16 cellular contexts compared by ENCODE assay signal in the genomic region with DNA sequence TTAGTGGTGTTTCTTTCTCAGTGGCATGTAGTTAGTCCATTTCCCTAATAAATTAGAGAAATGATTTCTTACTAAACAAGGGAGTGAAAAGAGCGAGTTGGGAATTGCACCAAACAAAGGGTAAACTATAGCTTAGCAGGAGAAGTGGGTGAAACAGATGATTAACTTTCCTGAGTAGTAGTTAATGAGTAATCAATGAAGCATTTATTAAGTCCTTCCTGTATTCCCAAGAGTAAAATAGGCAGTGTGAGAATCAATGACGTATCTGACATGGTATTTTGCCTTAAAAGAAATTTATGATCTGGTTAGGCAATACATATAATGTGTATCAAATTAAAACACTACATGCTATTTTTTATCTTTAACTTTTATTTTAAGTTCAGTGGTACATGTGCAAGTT.
"Had no signal": no experiment of that assay in that cellular context is flagged by ENCODE, and none has a peak within 500 bp of the region (broad histone marks: within the 10 kb centered on the region; RNA-seq: fewer than 3 reads in every experiment).

No MANE protein-coding gene starts in this region.

- H3K4me3 ChIP-seq: gastrocnemius medialis, prostate gland, spleen, upper lobe of right lung had no signal

- H3K27ac Mint-ChIP-seq: activated CD4-positive, alpha-beta memory T cell treated with anti-CD3 and anti-CD28 coated beads for 36 hours; activated naive CD8-positive, alpha-beta T cell; activated T-helper 1 cell treated with anti-CD3 and anti-CD28 coated beads, Interleukin-12 subunit alpha, Interleukin-12 subunit beta, Interleukin-2, Interleukin-4 antibody, amounts not matched to agents 30 ng/mL and 10 ng/mL and 1 ng/mL, durations not matched to agents 14 hours and 24 hours and 36 hours; dendritic cell treated with granulocyte-macrophage colony-stimulating factor and Interleukin-4, amounts not matched to agents 40 ng/mL and 50 ng/mL, for 4 days; naive thymus-derived CD4-positive, alpha-beta T cell; stimulated activated naive B cell treated with anti-CD40 and anti-IgM and Interleukin-4, amounts not matched to agents 10 μg/mL and 1 μg/mL and 100 μg/mL, for 72 hours had no signal

- H3K27ac ChIP-seq: gastrocnemius medialis, prostate gland, spleen, upper lobe of right lung, WERI-Rb-1 had no signal

- H3K4me1 ChIP-seq: gastrocnemius medialis, spleen, upper lobe of right lung had no signal

- H3K36me3 Mint-ChIP-seq: activated CD4-positive, alpha-beta memory T cell treated with anti-CD3 and anti-CD28 coated beads for 36 hours; activated naive CD8-positive, alpha-beta T cell; stimulated activated naive B cell treated with anti-CD40 and anti-IgM and Interleukin-4, amounts not matched to agents 10 μg/mL and 1 μg/mL and 100 μg/mL, for 72 hours had no signal

- DNase-seq: activated CD4-positive, alpha-beta memory T cell treated with anti-CD3 and anti-CD28 coated beads for 36 hours; activated T-cell treated with anti-CD3 and anti-CD28 coated beads for 4 hours; effector CD8-positive, alpha-beta T cell; gastrocnemius medialis; head of caudate nucleus; mesendoderm; naive thymus-derived CD4-positive, alpha-beta T cell; right cardiac atrium; spleen; stimulated activated naive B cell treated with anti-CD40 and anti-IgM and Interleukin-4, amounts not matched to agents 10 μg/mL and 1 μg/mL and 100 μg/mL, for 72 hours; upper lobe of right lung; WERI-Rb-1 had no signal

- ATAC-seq: gastrocnemius medialis; naive thymus-derived CD4-positive, alpha-beta T cell; right cardiac atrium; stimulated activated naive B cell treated with anti-CD40 and anti-IgM and Interleukin-4, amounts not matched to agents 10 μg/mL and 1 μg/mL and 100 μg/mL, for 72 hours; upper lobe of right lung had no signal

- H3K36me3 ChIP-seq: gastrocnemius medialis, prostate gland, spleen, upper lobe of right lung, WERI-Rb-1 had no signal

- H3K9me3 Mint-ChIP-seq: activated CD4-positive, alpha-beta memory T cell treated with anti-CD3 and anti-CD28 coated beads for 36 hours; activated T-helper 1 cell treated with anti-CD3 and anti-CD28 coated beads, Interleukin-12 subunit alpha, Interleukin-12 subunit beta, Interleukin-2, Interleukin-4 antibody, amounts not matched to agents 30 ng/mL and 10 ng/mL and 1 ng/mL, durations not matched to agents 14 hours and 24 hours and 36 hours; dendritic cell treated with granulocyte-macrophage colony-stimulating factor and Interleukin-4, amounts not matched to agents 40 ng/mL and 50 ng/mL, for 4 days; stimulated activated naive B cell treated with anti-CD40 and anti-IgM and Interleukin-4, amounts not matched to agents 10 μg/mL and 1 μg/mL and 100 μg/mL, for 72 hours had no signal

- H3K27me3 ChIP-seq: gastrocnemius medialis, upper lobe of right lung had no signal

- H3K4me1 Mint-ChIP-seq: naive thymus-derived CD4-positive, alpha-beta T cell; stimulated activated naive B cell treated with anti-CD40 and anti-IgM and Interleukin-4, amounts not matched to agents 10 μg/mL and 1 μg/mL and 100 μg/mL, for 72 hours had no signal

- H3K4me3 Mint-ChIP-seq: activated CD4-positive, alpha-beta memory T cell treated with anti-CD3 and anti-CD28 coated beads for 36 hours; activated naive CD8-positive, alpha-beta T cell; activated T-helper 1 cell treated with anti-CD3 and anti-CD28 coated beads, Interleukin-12 subunit alpha, Interleukin-12 subunit beta, Interleukin-2, Interleukin-4 antibody, amounts not matched to agents 30 ng/mL and 10 ng/mL and 1 ng/mL, durations not matched to agents 14 hours and 24 hours and 36 hours; dendritic cell treated with granulocyte-macrophage colony-stimulating factor and Interleukin-4, amounts not matched to agents 40 ng/mL and 50 ng/mL, for 4 days; naive thymus-derived CD4-positive, alpha-beta T cell; stimulated activated naive B cell treated with anti-CD40 and anti-IgM and Interleukin-4, amounts not matched to agents 10 μg/mL and 1 μg/mL and 100 μg/mL, for 72 hours had no signal

- H3K27me3 Mint-ChIP-seq: dendritic cell treated with granulocyte-macrophage colony-stimulating factor and Interleukin-4, amounts not matched to agents 40 ng/mL and 50 ng/mL, for 4 days had no signal
